ENCODE assay signal across 14 cellular contexts in the genomic region with DNA sequence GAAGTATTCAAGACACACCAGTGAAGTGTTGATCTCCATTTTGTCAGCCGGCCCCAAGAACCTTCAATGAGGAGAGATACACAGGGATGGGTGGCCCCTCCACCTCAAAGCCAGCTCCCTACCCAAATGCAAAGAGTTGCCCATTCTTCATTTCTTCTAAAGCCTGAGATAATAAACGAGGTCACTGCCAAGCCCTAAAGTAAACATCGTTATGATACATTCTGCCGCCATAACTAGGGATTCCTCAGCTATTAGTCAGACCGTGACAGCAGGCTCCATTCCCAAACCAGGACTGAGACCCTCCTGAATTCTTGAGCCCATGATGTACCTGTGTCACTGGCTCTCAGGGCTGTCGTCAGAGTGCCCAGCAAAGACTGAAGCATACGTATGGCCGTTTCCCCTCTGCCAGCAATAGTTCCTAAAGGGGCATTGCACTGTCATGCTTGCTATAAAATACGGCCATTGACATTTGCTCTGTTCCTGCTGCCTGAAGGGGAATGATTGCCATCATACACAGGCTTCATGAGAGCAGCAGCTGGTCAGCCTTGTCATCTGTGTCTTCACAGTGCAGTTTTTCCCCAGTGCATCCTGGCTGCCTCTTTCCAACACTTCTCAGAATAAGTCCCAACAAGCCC. TPM values are rescaled to one million over a fixed set of nuclear protein-coding genes. Genes with fewer than 3 reads are reported as not detected.
DNase-seq lines count a peak whose midpoint lies in the region; ATAC-seq and TF ChIP-seq lines count a peak whose summit lies in the region.
"Had no signal": no experiment of that assay in that cellular context is flagged by ENCODE, and none has a peak within 500 bp of the region (broad histone marks: within the 10 kb centered on the region; RNA-seq: fewer than 3 reads in every experiment).

No MANE protein-coding gene starts in this region.

- no peak overlapping the region for H3K4me3 ChIP-seq in mammary epithelial cell (replicated peaks in 1 of 3; ENCODE audit: insufficient read depth in 1 of 3, low read depth in 2 of 3, low read length in 3 of 3)
- no peak overlapping the region for H3K4me3 ChIP-seq in MG63
- no peak overlapping the region for H3K4me3 ChIP-seq in fibroblast of villous mesenchyme (ENCODE audit: low read depth, low read length)
- H3K4me3 ChIP-seq: breast epithelium, uterus had no signal

- TF ChIP-seq CTCF in MCF 10A (IDR thresholded peaks at IDR 0.05; ENCODE audit: unreplicated experiment): no peak
- no peak for TF ChIP-seq CTCF in mammary epithelial cell (conservative IDR thresholded peaks at IDR 0.05 in 1 of 2, IDR thresholded peaks at IDR 0.05 in 1 of 2; ENCODE audit: extremely low read depth in 1 of 2, insufficient read depth in 1 of 2, low read depth in 1 of 2, low read length in 2 of 2)
- TF ChIP-seq CTCF in fibroblast of villous mesenchyme (IDR thresholded peaks at IDR 0.05; ENCODE audit: insufficient read depth, low read depth, low read length): no peak

- no peak overlapping the region for H3K27ac Mint-ChIP-seq in MCF 10A (ENCODE audit: low read depth, unreplicated experiment)
- H3K27ac Mint-ChIP-seq in activated CD8-positive, alpha-beta memory T cell treated with anti-CD3 and anti-CD28 coated beads, Interleukin-2, amount 10 ng/mL, durations not matched to agents 7 days and 5 days: no peak overlapping the region
- H3K27ac Mint-ChIP-seq: activated naive CD8-positive, alpha-beta T cell had no signal

- in situ Hi-C loops in mammary epithelial cell (cut with MboI; ENCODE audit: low sequenced_read_pairs in 2 of 2): loop anchor here in 1 of 2 donors (25.0 kb wide), 1 partner anchor 151 kb away; no protein-coding TSS in a partner anchor

- no peak overlapping the region for H3K4me2 ChIP-seq in mammary epithelial cell (ENCODE audit: insufficient read depth, low read depth, low read length)
- H3K4me2 ChIP-seq: KMS-11 had no signal

- H3K36me3 ChIP-seq in mammary epithelial cell (ENCODE audit: insufficient read depth, low read length) (no peaks in the 10 kb centered on the region), MG63 (no peaks in the 10 kb centered on the region)
- H3K36me3 ChIP-seq: breast epithelium, uterus had no signal

- no TSS peak for BruUV-seq in MCF 10A (replicated peaks; lab: Mats Ljungman, UMichigan)
- no TSS peak for BruUV-seq in mammary epithelial cell (replicated peaks; lab: Mats Ljungman, UMichigan)

- H3K79me2 ChIP-seq in mammary epithelial cell (ENCODE audit: insufficient read depth, low read length): no peaks in the 10 kb centered on the region

- no peaks in the 10 kb centered on the region for H3K27me3 Mint-ChIP-seq in MCF 10A (ENCODE audit: insufficient read depth, unreplicated experiment)
- H3K27me3 Mint-ChIP-seq in activated CD8-positive, alpha-beta memory T cell treated with anti-CD3 and anti-CD28 coated beads, Interleukin-2, amount 10 ng/mL, durations not matched to agents 7 days and 5 days: peaks cover 4% of the 10 kb centered on the region
- H3K27me3 Mint-ChIP-seq: activated naive CD8-positive, alpha-beta T cell; stimulated activated naive CD8-positive, alpha-beta T cell treated with anti-CD3 and anti-CD28 coated beads, Interleukin-15, amount 100 ng/mL, for 72 hours had no signal

- 62% methylated on average over 9 of the region's 9 CpGs for WGBS in mammary epithelial cell (ENCODE audit: low coverage, missing lambda C conversion rate)

- ATAC-seq in left ventricle myocardium superior: no peak
- ATAC-seq in stimulated activated naive CD8-positive, alpha-beta T cell treated with anti-CD3 and anti-CD28 coated beads, Interleukin-15, Interleukin-2, amounts not matched to agents 100 U/mL and 50 U/mL, for 24 hours: no peak
- no peak for ATAC-seq in activated CD8-positive, alpha-beta memory T cell treated with anti-CD3 and anti-CD28 coated beads, Interleukin-2, amount 10 ng/mL, durations not matched to agents 7 days and 5 days

- no peak overlapping the region for H3K4me3 Mint-ChIP-seq in MCF 10A (ENCODE audit: unreplicated experiment)
- H3K4me3 Mint-ChIP-seq in activated CD8-positive, alpha-beta memory T cell treated with anti-CD3 and anti-CD28 coated beads, Interleukin-2, amount 10 ng/mL, durations not matched to agents 7 days and 5 days: no peak overlapping the region
- H3K4me3 Mint-ChIP-seq: activated naive CD8-positive, alpha-beta T cell; stimulated activated naive CD8-positive, alpha-beta T cell treated with anti-CD3 and anti-CD28 coated beads, Interleukin-15, amount 100 ng/mL, for 72 hours had no signal

- no peak overlapping the region for H2AFZ ChIP-seq in mammary epithelial cell (ENCODE audit: low read depth, low read length)

- H3K4me1 Mint-ChIP-seq in MCF 10A (ENCODE audit: insufficient read depth, unreplicated experiment): peaks cover 9% of the 10 kb centered on the region
- no peaks in the 10 kb centered on the region for H3K4me1 Mint-ChIP-seq in activated CD8-positive, alpha-beta memory T cell treated with anti-CD3 and anti-CD28 coated beads, Interleukin-2, amount 10 ng/mL, durations not matched to agents 7 days and 5 days

- H3K27ac ChIP-seq in mammary epithelial cell (ENCODE audit: insufficient read depth, low read depth, low read length): no peak overlapping the region
- H3K27ac ChIP-seq: breast epithelium, KMS-11, uterus had no signal

- no peaks in the 10 kb centered on the region for H3K9me3 Mint-ChIP-seq in MCF 10A (ENCODE audit: unreplicated experiment)
- no peaks in the 10 kb centered on the region for H3K9me3 Mint-ChIP-seq in activated CD8-positive, alpha-beta memory T cell treated with anti-CD3 and anti-CD28 coated beads, Interleukin-2, amount 10 ng/mL, durations not matched to agents 7 days and 5 days (ENCODE audit: low read depth)
- H3K9me3 Mint-ChIP-seq: stimulated activated naive CD8-positive, alpha-beta T cell treated with anti-CD3 and anti-CD28 coated beads, Interleukin-15, amount 100 ng/mL, for 72 hours had no signal

- no peak overlapping the region for H3K9ac ChIP-seq in mammary epithelial cell (ENCODE audit: insufficient read depth, low read length)
- H3K9ac ChIP-seq: KMS-11 had no signal

- H3K27me3 ChIP-seq in mammary epithelial cell (ENCODE audit: insufficient read depth, low read length) (no peaks in the 10 kb centered on the region), MG63 (no peaks in the 10 kb centered on the region)
- H3K27me3 ChIP-seq: breast epithelium, uterus had no signal

- DNase-seq in MCF 10A (ENCODE audit: unreplicated experiment): peak; percentile 18
- no peak for DNase-seq in mammary epithelial cell
- DNase-seq in MG63: peak; percentile 47
- peak; percentile 12 for DNase-seq in fibroblast of villous mesenchyme (ENCODE audit: low read depth)
- no peak for DNase-seq in left ventricle myocardium superior
- no peak for DNase-seq in DMS153 (lab: John Stamatoyannopoulos, UW)
- DNase-seq in stimulated activated naive CD8-positive, alpha-beta T cell treated with anti-CD3 and anti-CD28 coated beads, Interleukin-15, Interleukin-2, amounts not matched to agents 100 U/mL and 50 U/mL, for 24 hours: no peak
- no peak for DNase-seq in activated CD8-positive, alpha-beta memory T cell treated with anti-CD3 and anti-CD28 coated beads, Interleukin-2, amount 10 ng/mL, durations not matched to agents 7 days and 5 days
- DNase-seq: hippocampal formation had no signal

- intact Hi-C loops in MCF 10A (cut with micrococcal nuclease): loop anchor here (1.0 to 10.0 kb wide), 2 partner anchors 144 to 288 kb away; no protein-coding TSS in a partner anchor
- intact Hi-C loops in mammary epithelial cell (cut with micrococcal nuclease): loop anchor here (1.0 kb wide), 2 partner anchors 42 to 144 kb away; a partner anchor contains a TSS
- intact Hi-C loops in left ventricle myocardium superior (cut with micrococcal nuclease): loop anchor here (5.0 kb wide), 2 partner anchors 41 to 291 kb away; a partner anchor contains a TSS

- CTCF ChIA-PET in MCF 10A (lab: Yijun Ruan, JAX): interaction anchor here (0.5 to 3.9 kb wide), 12 partner anchors 8 to 316 kb away, joined by 3 to 31 read pairs (median 4); no protein-coding TSS in a partner anchor
- CTCF ChIA-PET in mammary epithelial cell (lab: Charles Lee; ENCODE audit: low non-redundant PET): interaction anchor here (0.8 kb wide), 1 partner anchor 142 kb away, joined by 10 read pairs; no protein-coding TSS in a partner anchor
- CTCF ChIA-PET in activated CD8-positive, alpha-beta memory T cell treated with anti-CD3 and anti-CD28 coated beads, Interleukin-2, amount 10 ng/mL, durations not matched to agents 7 days and 5 days (lab: Charles Lee): interaction anchor here (0.7 to 2.8 kb wide), 3 partner anchors 40 to 145 kb away, joined by 3 to 22 read pairs (median 3); no protein-coding TSS in a partner anchor

- no peaks in the 10 kb centered on the region for H4K20me1 ChIP-seq in mammary epithelial cell (ENCODE audit: insufficient read depth, low read length)

- H3K36me3 Mint-ChIP-seq in MCF 10A (ENCODE audit: insufficient read depth, unreplicated experiment): no peaks in the 10 kb centered on the region
- no peaks in the 10 kb centered on the region for H3K36me3 Mint-ChIP-seq in activated CD8-positive, alpha-beta memory T cell treated with anti-CD3 and anti-CD28 coated beads, Interleukin-2, amount 10 ng/mL, durations not matched to agents 7 days and 5 days

- H3K9me3 ChIP-seq in mammary epithelial cell (replicated peaks; ENCODE audit: insufficient read depth, low read length): no peaks in the 10 kb centered on the region
- H3K9me3 ChIP-seq in MG63: no peaks in the 10 kb centered on the region
- H3K9me3 ChIP-seq: breast epithelium, uterus had no signal

- dilution Hi-C loops in mammary epithelial cell (cut with HindIII; ENCODE audit: low sequenced_read_pairs): no loop called here

- POLR2A ChIA-PET in MCF 10A (lab: Yijun Ruan, JAX): interaction anchor here (0.6 to 1.3 kb wide), 2 partner anchors 9 to 95 kb away, joined by 4 read pairs; no protein-coding TSS in a partner anchor

- H3K4me1 ChIP-seq in mammary epithelial cell (ENCODE audit: insufficient read depth, low read length): no peaks in the 10 kb centered on the region
- H3K4me1 ChIP-seq: breast epithelium, uterus had no signal

RNA-seq across cellular contexts. Expression of a gene that starts 41.7 kb away (rescaled TPM):
- total RNA-seq in MCF 10A (2022): 1.0 and 1.3 TPM in 2 replicates
- 1 to 10 TPM in 1 of 2 donors, under 1 TPM in 1; 0.33 to 3.7 TPM for total RNA-seq in mammary epithelial cell
- polyA plus RNA-seq in mammary epithelial cell: 1.7 TPM
- 0.57 TPM for polyA minus RNA-seq in mammary epithelial cell
- not detected in 2 replicates for total RNA-seq in MG63 (2014; rRNA removed; shearing (Covaris generic); ENCODE audit: low replicate concordance)
- total RNA-seq in fibroblast of villous mesenchyme: 0.43 and 0.64 TPM in 2 replicates
- total RNA-seq in left ventricle myocardium superior: 1.7 TPM
- under 1 TPM; 0.12 to 0.23 TPM for total RNA-seq in activated CD8-positive, alpha-beta memory T cell treated with anti-CD3 and anti-CD28 coated beads, Interleukin-2, amount 10 ng/mL, durations not matched to agents 7 days and 5 days

Comparison
In these comparisons a context has a peak if more than half of its experiments do, and no peak if none do; other contexts are left out.
1. DNase-seq: peak in MCF 10A (single experiment), MG63 (single experiment) and fibroblast of villous mesenchyme (single experiment); none in mammary epithelial cell (single experiment), left ventricle myocardium superior (single experiment), DMS153 (single experiment), stimulated activated naive CD8-positive, alpha-beta T cell treated with anti-CD3 and anti-CD28 coated beads, Interleukin-15, Interleukin-2, amounts not matched to agents 100 U/mL and 50 U/mL, for 24 hours (single experiment) and activated CD8-positive, alpha-beta memory T cell treated with anti-CD3 and anti-CD28 coated beads, Interleukin-2, amount 10 ng/mL, durations not matched to agents 7 days and 5 days (single experiment).